Comparison of ENCODE assay signal across 1 cellular context in genomic region chr5:140547508-140548299, GRCh38.
TF ChIP-seq lines count a peak whose summit lies in the region.

Gene EIF4EBP3 (plus strand): TSS chr5:140547662. CDS start chr5:140547738, 76 bp downstream.

TF ChIP-seq in HepG2, 621 proteins besides CTCF, POLR2A, EP300 and RAD21 (continued from another document and continues in another):
- TF ChIP-seq PAXIP1 (CRISPR knock-in tag; conservative IDR thresholded peaks at IDR 0.05) = 0 out of 2 replicates have a peak, but pooled peaks have one; percentile 13
- TF ChIP-seq ZNF350 (CRISPR knock-in tag; IDR thresholded peaks at IDR 0.05; ENCODE audit: borderline replicate concordance, low read depth) = peak; percentile 73
- TF ChIP-seq ZNF34 (CRISPR knock-in tag; IDR thresholded peaks at IDR 0.05; ENCODE audit: borderline replicate concordance) = 0 out of 2 replicates have a peak, but pooled peaks have one; percentile 1
- TF ChIP-seq BCL6 (CRISPR knock-in tag; IDR thresholded peaks at IDR 0.05) = peak; percentile 78
- no peak for TF ChIP-seq ETS1 (CRISPR knock-in tag; IDR thresholded peaks at IDR 0.05)
- peak; percentile 28; the same call in 1 of the 2 replicates for TF ChIP-seq SIN3B (IDR thresholded peaks at IDR 0.05; ENCODE audit: low read length)
- TF ChIP-seq ZNF276 (CRISPR knock-in tag; IDR thresholded peaks at IDR 0.05; ENCODE audit: low read depth) = 0 out of 2 replicates have a peak, but pooled peaks have one; percentile 40
- no peak; the same call in 1 of the 2 replicates for TF ChIP-seq SNAPC5 (CRISPR knock-in tag; IDR thresholded peaks at IDR 0.05; ENCODE audit: borderline replicate concordance)
- no peak for TF ChIP-seq ZBTB49 (CRISPR knock-in tag; IDR thresholded peaks at IDR 0.05; ENCODE audit: borderline replicate concordance)
- peak; percentile 77 for TF ChIP-seq FOXP4 (CRISPR knock-in tag; IDR thresholded peaks at IDR 0.05)
- 0 out of 2 replicates have a peak, but pooled peaks have one; percentile 26 for TF ChIP-seq ETV5 (CRISPR knock-in tag; IDR thresholded peaks at IDR 0.05; ENCODE audit: borderline replicate concordance)
- TF ChIP-seq ZFP1 (CRISPR knock-in tag; IDR thresholded peaks at IDR 0.05) = 0 out of 2 replicates have a peak, but pooled peaks have one; percentile 52
- peak; percentile 60 for TF ChIP-seq FOXJ3 (CRISPR knock-in tag; IDR thresholded peaks at IDR 0.05; ENCODE audit: borderline replicate concordance)
- no peak for TF ChIP-seq SSRP1 (CRISPR knock-in tag; IDR thresholded peaks at IDR 0.05)
- 0 out of 2 replicates have a peak, but pooled peaks have one; percentile 26 for TF ChIP-seq RXRA (CRISPR knock-in tag; IDR thresholded peaks at IDR 0.05)
- TF ChIP-seq ZNF44 (CRISPR knock-in tag; IDR thresholded peaks at IDR 0.05) = no peak
- no peak for TF ChIP-seq ZBTB10 (CRISPR knock-in tag; IDR thresholded peaks at IDR 0.05; ENCODE audit: borderline replicate concordance)
- TF ChIP-seq MED8 (CRISPR knock-in tag; IDR thresholded peaks at IDR 0.05; ENCODE audit: insufficient replicate concordance) = no peak
- peak; percentile 90; the same call in 1 of the 2 replicates for TF ChIP-seq MEIS1 (CRISPR knock-in tag; IDR thresholded peaks at IDR 0.05; ENCODE audit: borderline replicate concordance)
- TF ChIP-seq GATAD2A (CRISPR knock-in tag; IDR thresholded peaks at IDR 0.05) = peak; percentile 13; the same call in 1 of the 2 replicates
- no peak for TF ChIP-seq ASH2L (IDR thresholded peaks at IDR 0.05; ENCODE audit: insufficient read length, low read depth, low read length)
- TF ChIP-seq ZNF75D (CRISPR knock-in tag; IDR thresholded peaks at IDR 0.05; ENCODE audit: borderline replicate concordance) = no peak
- peak; percentile 86 for TF ChIP-seq ZNF772 (CRISPR knock-in tag; IDR thresholded peaks at IDR 0.05)
- peak; percentile 76 for TF ChIP-seq TARDBP (CRISPR knock-in tag; IDR thresholded peaks at IDR 0.05)
- no peak; the same call in 1 of the 2 replicates for TF ChIP-seq ZNF564 (CRISPR knock-in tag; IDR thresholded peaks at IDR 0.05)
- peak; percentile 99 for TF ChIP-seq AGO2 (optimal IDR thresholded peaks at IDR 0.05; ENCODE audit: low read depth, low read length)
- peak; percentile 89; the same call in 1 of the 2 replicates for TF ChIP-seq BRF2 (CRISPR knock-in tag; IDR thresholded peaks at IDR 0.05)
- peak; percentile 79 for TF ChIP-seq ZFP91 (CRISPR knock-in tag; IDR thresholded peaks at IDR 0.05; ENCODE audit: borderline replicate concordance)
- peak; percentile 84 for TF ChIP-seq TFE3 (CRISPR knock-in tag; IDR thresholded peaks at IDR 0.05)
- 0 out of 2 replicates have a peak, but pooled peaks have one; percentile 39 for TF ChIP-seq ETV6 (CRISPR knock-in tag; conservative IDR thresholded peaks at IDR 0.05)
- no peak for TF ChIP-seq EEA1 (CRISPR knock-in tag; IDR thresholded peaks at IDR 0.05; ENCODE audit: borderline replicate concordance)
- TF ChIP-seq ZNF777 (CRISPR knock-in tag; IDR thresholded peaks at IDR 0.05) = peak; percentile 51; the same call in 1 of the 2 replicates
- TF ChIP-seq FOXK1 (CRISPR knock-in tag; IDR thresholded peaks at IDR 0.05; ENCODE audit: borderline replicate concordance, low read depth) = peak; percentile 93
- TF ChIP-seq AGO1 (IDR thresholded peaks at IDR 0.05; ENCODE audit: low read depth, low read length, poor library complexity, severe bottlenecking) = peak; percentile 97
- TF ChIP-seq SP140L (CRISPR knock-in tag; IDR thresholded peaks at IDR 0.05; ENCODE audit: borderline replicate concordance) = 0 out of 2 replicates have a peak, but pooled peaks have one; percentile 34
- no peak for TF ChIP-seq ISX (CRISPR knock-in tag; conservative IDR thresholded peaks at IDR 0.05)
- peak; percentile 85; the same call in 1 of the 2 replicates for TF ChIP-seq KLF11 (CRISPR knock-in tag; IDR thresholded peaks at IDR 0.05)
- no peak for TF ChIP-seq ZNF446 (CRISPR knock-in tag; IDR thresholded peaks at IDR 0.05)
- no peak for TF ChIP-seq ZNF549 (CRISPR knock-in tag; IDR thresholded peaks at IDR 0.05)
